Comparison of ENCODE assay signal across 8 cellular contexts in genomic region chr1:168348146-168348709, GRCh38.
DNase-seq lines count a peak whose midpoint lies in the region; ATAC-seq and TF ChIP-seq lines count a peak whose summit lies in the region.

No MANE protein-coding gene starts in this region.

- peaks cover 0 to 18% (median 0%) of the 10 kb centered on the region in 3 donors for H3K4me1 ChIP-seq in gastroesophageal sphincter
- H3K4me1 ChIP-seq in thymus (ENCODE audit: control insufficient read depth, insufficient read depth, low read length), result no peaks in the 10 kb centered on the region
- no peaks in the 10 kb centered on the region for H3K4me1 ChIP-seq in aorta (ENCODE audit: control insufficient read depth in 1 of 2, insufficient read depth in 2 of 2, low read length in 2 of 2)

- TF ChIP-seq EP300 in gastroesophageal sphincter (IDR thresholded peaks at IDR 0.05), result no peak

- peak overlapping the region; percentile 90 for H3K27ac Mint-ChIP-seq in activated naive CD4-positive, alpha-beta T cell treated with anti-CD3 and anti-CD28 coated beads, Interleukin-2, amount 50 U/mL, for 24 hours
- peak overlapping the region; percentile 98 for H3K27ac Mint-ChIP-seq in T-helper 17 cell

- H3K27me3 Mint-ChIP-seq in activated naive CD4-positive, alpha-beta T cell treated with anti-CD3 and anti-CD28 coated beads, Interleukin-2, amount 50 U/mL, for 24 hours, result no peaks in the 10 kb centered on the region
- H3K27me3 Mint-ChIP-seq in T-helper 17 cell, result no peaks in the 10 kb centered on the region

- intact Hi-C loops in aorta (cut with DNase I), result loop anchor here (10.0 kb wide), 2 partner anchors 227 to 257 kb away; partner anchors contain the start of gene XCL1 (in 1 of the 2)

- ATAC-seq in T-helper 17 cell (peak; percentile 44), gastroesophageal sphincter (no peak), aorta (ENCODE audit: low FRiP score) (no peak), GM18870 (IDR thresholded peaks at IDR 0.05; ENCODE audit: unreplicated experiment) (no peak)

- H3K36me3 Mint-ChIP-seq in activated naive CD4-positive, alpha-beta T cell treated with anti-CD3 and anti-CD28 coated beads, Interleukin-2, amount 50 U/mL, for 24 hours, result no peaks in the 10 kb centered on the region
- peaks cover 2% of the 10 kb centered on the region for H3K36me3 Mint-ChIP-seq in T-helper 17 cell (ENCODE audit: low read depth)

- H3K9me3 ChIP-seq in T-helper 17 cell (ENCODE audit: control insufficient read depth, low read length, poor library complexity, severe bottlenecking), result no peaks in the 10 kb centered on the region
- H3K9me3 ChIP-seq in gastroesophageal sphincter, result no peaks in the 10 kb centered on the region
- no peaks in the 10 kb centered on the region for H3K9me3 ChIP-seq in thymus (ENCODE audit: control insufficient read depth)
- H3K9me3 ChIP-seq in aorta (ENCODE audit: control insufficient read depth, low read length), result no peaks in the 10 kb centered on the region

- H3K27ac ChIP-seq in gastroesophageal sphincter, result no peak overlapping the region
- H3K27ac ChIP-seq in thymus (ENCODE audit: low read depth), result no peak overlapping the region
- no peak overlapping the region for H3K27ac ChIP-seq in aorta (ENCODE audit: low read depth in 1 of 2, low read length in 2 of 2)

- H3K4me1 Mint-ChIP-seq in activated naive CD4-positive, alpha-beta T cell treated with anti-CD3 and anti-CD28 coated beads, Interleukin-2, amount 50 U/mL, for 24 hours, result peaks cover 30% of the 10 kb centered on the region
- peaks cover 19% of the 10 kb centered on the region for H3K4me1 Mint-ChIP-seq in T-helper 17 cell

- H3K9me3 Mint-ChIP-seq in activated naive CD4-positive, alpha-beta T cell treated with anti-CD3 and anti-CD28 coated beads, Interleukin-2, amount 50 U/mL, for 24 hours, result no peaks in the 10 kb centered on the region

- H3K4me3 Mint-ChIP-seq in activated naive CD4-positive, alpha-beta T cell treated with anti-CD3 and anti-CD28 coated beads, Interleukin-2, amount 50 U/mL, for 24 hours, result peak overlapping the region; percentile 94
- H3K4me3 Mint-ChIP-seq in T-helper 17 cell, result peak overlapping the region; percentile 85

- no peak for TF ChIP-seq POLR2A in gastroesophageal sphincter (IDR thresholded peaks at IDR 0.05)

- DNase-seq in activated naive CD4-positive, alpha-beta T cell treated with Interleukin-2 at 50 U/mL for 16 hours, result no peak
- no peak for DNase-seq in T-helper 17 cell
- no peak for DNase-seq in aorta
- DNase-seq in germinal center (ENCODE audit: low spot score), result no peak

- WGBS in gastroesophageal sphincter (ENCODE audit: low coverage in 1 of 2), 2 donors, result 53 to 57% methylated on average over 7 to 8 of the region's 8 CpGs
- WGBS in thymus, result 38% methylated on average over 8 of the region's 8 CpGs
- 72 to 77% methylated on average over 8 of the region's 8 CpGs for WGBS in aorta, 2 donors

- H3K36me3 ChIP-seq in gastroesophageal sphincter (no peaks in the 10 kb centered on the region), thymus (ENCODE audit: control insufficient read depth, insufficient read depth) (no peaks in the 10 kb centered on the region), aorta (ENCODE audit: control insufficient read depth in 1 of 2, insufficient read depth in 2 of 2, low read length in 1 of 2) (no peaks in the 10 kb centered on the region)

- no peaks in the 10 kb centered on the region for H3K27me3 ChIP-seq in gastroesophageal sphincter
- no peaks in the 10 kb centered on the region for H3K27me3 ChIP-seq in thymus (ENCODE audit: control insufficient read depth, insufficient read depth)
- H3K27me3 ChIP-seq in aorta (ENCODE audit: control insufficient read depth in 1 of 2, insufficient read depth in 2 of 2, low read length in 1 of 2), result no peaks in the 10 kb centered on the region

- TF ChIP-seq CTCF in gastroesophageal sphincter (IDR thresholded peaks at IDR 0.05), result no peak

- H3K4me3 ChIP-seq in gastroesophageal sphincter (peak overlapping the region; percentile 26 to 36), thymus (ENCODE audit: low read length) (peak overlapping the region; percentile 53), aorta (ENCODE audit: low read length in 2 of 2) (no peak overlapping the region)

Comparison
In these comparisons a context has a peak if more than half of its experiments do, and no peak if none do; other contexts are left out.
1. H3K4me3 ChIP-seq: peak in gastroesophageal sphincter (2 of 2) and thymus (single experiment); none in aorta (0 of 2).